Comparison of ENCODE assay signal across 9 cellular contexts in genomic region chr2:176079851-176080539, GRCh38. TPM values are rescaled to one million over a fixed set of nuclear protein-coding genes. Genes with fewer than 3 reads are reported as not detected.
DNase-seq lines count a peak whose midpoint lies in the region; ATAC-seq, FAIRE-seq and TF ChIP-seq lines count a peak whose summit lies in the region.
"Had no signal": no experiment of that assay in that cellular context is flagged by ENCODE, and none has a peak within 500 bp of the region (broad histone marks: within the 10 kb centered on the region; RNA-seq: fewer than 3 reads in every experiment).

No MANE protein-coding gene starts in this region.

- in situ Hi-C loops in transverse colon (cut with MboI; ENCODE audit: low pct_ligation_motif_present in 1 of 4, low pct_unique_long_range_greater_than_20kb in 1 of 4, low sequenced_read_pairs in 3 of 4): loop anchor here in 3 of 4 donors (10.0 to 25.0 kb wide), 4 partner anchors 393 to 718 kb away; no protein-coding TSS in a partner anchor

- no peak for TF ChIP-seq EP300 in transverse colon (IDR thresholded peaks at IDR 0.05; ENCODE audit: low read depth)

- no peak overlapping the region for H3K4me3 ChIP-seq in astrocyte (ENCODE audit: insufficient read depth, low read depth, low read length)
- H3K4me3 ChIP-seq in transverse colon: peak overlapping the region in 3 of 4 donors; percentile 13 to 48 (median 26)

- H3K27ac Mint-ChIP-seq in astrocyte (ENCODE audit: unreplicated experiment): peak overlapping the region; percentile 85

- H3K9me3 Mint-ChIP-seq in astrocyte (ENCODE audit: unreplicated experiment): peaks cover 31% of the 10 kb centered on the region

- no peak overlapping the region for H3K4me3 Mint-ChIP-seq in astrocyte (ENCODE audit: unreplicated experiment)

- H3K79me2 ChIP-seq in astrocyte (ENCODE audit: insufficient read depth, low read length): no peaks in the 10 kb centered on the region

- peak overlapping the region; percentile 44 for H3K4me2 ChIP-seq in astrocyte (ENCODE audit: low read length)

- no peak overlapping the region for H3K27ac ChIP-seq in astrocyte (ENCODE audit: low read depth, low read length)
- H3K27ac ChIP-seq in transverse colon: no peak overlapping the region

- H4K20me1 ChIP-seq in astrocyte (ENCODE audit: insufficient read depth, low read length): peaks cover 18% of the 10 kb centered on the region

- H3K36me3 Mint-ChIP-seq in astrocyte (ENCODE audit: low read depth, unreplicated experiment): peaks cover 4% of the 10 kb centered on the region

- ATAC-seq in Right ventricle myocardium inferior: peak; percentile 37

- intact Hi-C loops in Right ventricle myocardium inferior (cut with DNase I): loop anchor here (5.0 kb wide), 2 partner anchors 78 to 148 kb away; partner anchors contain the start of gene LNPK
- intact Hi-C loops in cardiac septum (cut with DNase I): loop anchor here (2.0 kb wide), 1 partner anchor 77 kb away; the partner anchor contains the start of gene LNPK
- intact Hi-C loops in transverse colon (cut with DNase I; ENCODE audit: low total_unique reads): loop anchor here (10.0 kb wide), 2 partner anchors 495 to 825 kb away; no protein-coding TSS in a partner anchor

- DNase-seq in Right ventricle myocardium inferior (ENCODE audit: missing footprints) (peak; percentile 73), cardiac septum (ENCODE audit: low spot score) (no peak), NCI-H2171 treated with DMSO at 0.1 percent for 48 hours (lab: John Stamatoyannopoulos, UW) (peak; percentile 75), astrocyte (ENCODE audit: low read depth) (no peak), islet precursor cell (peak; percentile 95), transverse colon (no peak), hippocampal formation (lab: John Stamatoyannopoulos, UW) (no peak)
- no peak for DNase-seq in stimulated activated naive CD4-positive, alpha-beta T cell (lab: John Stamatoyannopoulos, UW)

- 1% methylated on average over 40 of the region's 85 CpGs; no CpG with 5 or more reads in 1 of the 2 donors for WGBS in transverse colon (ENCODE audit: low coverage in 1 of 2), 2 donors

- TF ChIP-seq CTCF in astrocyte (IDR thresholded peaks at IDR 0.05; ENCODE audit: insufficient read depth, low read depth, low read length) (peak; percentile 30), transverse colon (IDR thresholded peaks at IDR 0.05) (peak; percentile 57 to 83 (median 69))

- no peaks in the 10 kb centered on the region for H3K36me3 ChIP-seq in astrocyte (ENCODE audit: insufficient read depth, low read length)
- H3K36me3 ChIP-seq in transverse colon: no peaks in the 10 kb centered on the region

- H3K4me1 Mint-ChIP-seq in astrocyte (ENCODE audit: low read depth, unreplicated experiment): peaks cover 5% of the 10 kb centered on the region

- H2AFZ ChIP-seq in astrocyte (ENCODE audit: low read depth, low read length): peak overlapping the region; percentile 34

- H3K27me3 ChIP-seq in astrocyte (ENCODE audit: insufficient read depth, low read length): peaks cover 88% of the 10 kb centered on the region
- H3K27me3 ChIP-seq in transverse colon: peaks cover 99% of the 10 kb centered on the region

- TF ChIP-seq POLR2A in transverse colon (IDR thresholded peaks at IDR 0.05): no peak

- H3K9me3 ChIP-seq in astrocyte (ENCODE audit: insufficient read depth, low read depth, low read length) (peaks cover 3% of the 10 kb centered on the region), transverse colon (no peaks in the 10 kb centered on the region)

- H3K4me1 ChIP-seq in astrocyte (ENCODE audit: insufficient read depth, low read length) (peaks cover 3% of the 10 kb centered on the region), transverse colon (peaks cover 8 to 36% (median 26%) of the 10 kb centered on the region in 4 donors)

- no peak for FAIRE-seq in astrocyte (lab: Jason Lieb, UNC)

- peaks cover 80% of the 10 kb centered on the region for H3K27me3 Mint-ChIP-seq in astrocyte (ENCODE audit: low read depth, unreplicated experiment)

- H3K9ac ChIP-seq in astrocyte (ENCODE audit: low read length): no peak overlapping the region

RNA-seq across cellular contexts. Expression of gene EVX2, which starts 3.8 kb away (rescaled TPM):
- total RNA-seq in Right ventricle myocardium inferior (not detected), cardiac septum (not detected), astrocyte (not detected in 2 replicates), transverse colon (not detected)
- total RNA-seq: glomerular endothelial cell had no signal

RNA-seq across cellular contexts. Expression of gene HOXD13, which starts 12.5 kb away (rescaled TPM):
- not detected for total RNA-seq in Right ventricle myocardium inferior
- total RNA-seq in cardiac septum: not detected
- total RNA-seq in astrocyte: not detected in 2 replicates
- total RNA-seq in transverse colon: under 1 TPM in 1 of 4 donors, not detected in 3; 0.32 TPM
- total RNA-seq: glomerular endothelial cell had no signal

RNA-seq across cellular contexts. Expression of gene HOXD12, which starts 19.6 kb away (rescaled TPM):
- total RNA-seq in Right ventricle myocardium inferior: not detected
- not detected for total RNA-seq in cardiac septum
- not detected in 2 replicates for total RNA-seq in astrocyte
- not detected for total RNA-seq in transverse colon
- total RNA-seq: glomerular endothelial cell had no signal

RNA-seq across cellular contexts. Expression of gene HOXD11, which starts 27.1 kb away (rescaled TPM):
- total RNA-seq in Right ventricle myocardium inferior: not detected
- not detected for total RNA-seq in cardiac septum
- not detected in 2 replicates for total RNA-seq in astrocyte
- 10 to 100 TPM in 1 of 4 donors, 1 to 10 TPM in 2, under 1 TPM in 1; 0.41 to 13.5 (median 4.4) TPM for total RNA-seq in transverse colon

RNA-seq across cellular contexts. Expression of gene HOXD10, which starts 36.6 kb away (rescaled TPM):
- not detected for total RNA-seq in Right ventricle myocardium inferior
- total RNA-seq in cardiac septum: 0.16 TPM
- total RNA-seq in astrocyte: not detected in 2 replicates
- total RNA-seq in transverse colon: 10 to 100 TPM in 2 of 4 donors, 1 to 10 TPM in 2; 1.1 to 25.1 (median 7.6) TPM

Comparison
In these comparisons a context has a peak if more than half of its experiments do, and no peak if none do; other contexts are left out.
1. DNase-seq: peak in Right ventricle myocardium inferior (single experiment), NCI-H2171 treated with DMSO at 0.1 percent for 48 hours (single experiment) and islet precursor cell (single experiment); none in cardiac septum (single experiment), astrocyte (single experiment), transverse colon (single experiment), hippocampal formation (0 of 2) and stimulated activated naive CD4-positive, alpha-beta T cell (0 of 6).